Comparison of ENCODE assay signal across 9 cellular contexts in the genomic region with DNA sequence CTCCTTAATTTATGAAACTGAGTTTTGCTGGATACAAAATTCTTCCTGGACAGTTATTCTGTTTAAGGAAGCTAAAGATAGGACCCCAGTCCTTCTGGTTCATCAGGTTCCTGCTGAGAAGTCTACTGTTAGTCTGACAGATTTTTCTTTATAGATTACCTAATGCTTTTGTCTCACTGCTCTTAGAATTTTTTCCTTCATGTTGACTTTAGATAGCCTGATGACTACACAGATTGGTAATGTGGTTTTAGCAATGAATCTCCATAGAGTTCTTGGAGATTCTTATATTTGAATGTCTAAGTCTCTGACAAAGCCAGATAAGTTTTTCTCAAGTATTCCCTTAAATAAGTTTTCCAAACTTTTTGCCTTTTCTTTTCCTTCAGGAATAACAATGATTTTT.
"Had no signal": no experiment of that assay in that cellular context is flagged by ENCODE, and none has a peak within 500 bp of the region (broad histone marks: within the 10 kb centered on the region; RNA-seq: fewer than 3 reads in every experiment).

No MANE protein-coding gene starts in this region.

- H3K4me1 ChIP-seq: gastrocnemius medialis, right atrium auricular region, tibial nerve had no signal

- H3K27me3 ChIP-seq: gastrocnemius medialis, right atrium auricular region, tibial nerve had no signal

- DNase-seq: activated naive CD4-positive, alpha-beta T cell treated with anti-CD3 and anti-CD28 coated beads, Interleukin-2, amount 50 U/mL, for 16 hours; amniotic stem cell; gastrocnemius medialis; T-helper 2 cell had no signal

- H3K4me3 Mint-ChIP-seq: stimulated activated memory B cell treated with anti-CD40 and anti-IgM and Interleukin-4, amounts not matched to agents 10 μg/mL and 1 μg/mL and 100 μg/mL, for 72 hours had no signal

- H3K4me3 ChIP-seq: gastrocnemius medialis, right atrium auricular region, smooth muscle cell, tibial nerve had no signal

- H3K36me3 ChIP-seq: gastrocnemius medialis, right atrium auricular region, tibial nerve had no signal

- ATAC-seq: activated CD4-positive, CD25-positive, alpha-beta regulatory T cell treated with anti-CD3 and anti-CD28 coated beads, Interleukin-2, amount 50 U/mL, for 24 hours; gastrocnemius medialis; stimulated activated memory B cell treated with anti-CD40 and anti-IgM and Interleukin-4, amounts not matched to agents 10 μg/mL and 1 μg/mL and 100 μg/mL, for 72 hours had no signal

- H3K4me1 Mint-ChIP-seq: stimulated activated memory B cell treated with anti-CD40 and anti-IgM and Interleukin-4, amounts not matched to agents 10 μg/mL and 1 μg/mL and 100 μg/mL, for 72 hours had no signal

- H3K9me3 ChIP-seq: gastrocnemius medialis, right atrium auricular region had no signal

- H3K4me2 ChIP-seq: smooth muscle cell had no signal

- H3K27ac ChIP-seq: gastrocnemius medialis, right atrium auricular region, tibial nerve had no signal

- H3K27ac Mint-ChIP-seq: stimulated activated memory B cell treated with anti-CD40 and anti-IgM and Interleukin-4, amounts not matched to agents 10 μg/mL and 1 μg/mL and 100 μg/mL, for 72 hours had no signal

- H3K27me3 Mint-ChIP-seq: stimulated activated memory B cell treated with anti-CD40 and anti-IgM and Interleukin-4, amounts not matched to agents 10 μg/mL and 1 μg/mL and 100 μg/mL, for 72 hours had no signal

- H3K36me3 Mint-ChIP-seq: stimulated activated memory B cell treated with anti-CD40 and anti-IgM and Interleukin-4, amounts not matched to agents 10 μg/mL and 1 μg/mL and 100 μg/mL, for 72 hours had no signal
